33 cellular contexts compared by ENCODE assay signal in genomic region chr7:7152315-7152714, GRCh38.
"Had no signal": no experiment of that assay in that cellular context is flagged by ENCODE, and none has a peak within 500 bp of the region (broad histone marks: within the 10 kb centered on the region; RNA-seq: fewer than 3 reads in every experiment).

No MANE protein-coding gene starts in this region.

- ATAC-seq: activated CD8-positive, alpha-beta T cell treated with anti-CD3 and anti-CD28 coated beads for 36 hours; activated naive CD4-positive, alpha-beta T cell treated with anti-CD3 and anti-CD28 coated beads, Interleukin-2, amount 50 U/mL, for 72 hours; activated T-cell treated with anti-CD3 and anti-CD28 coated beads, Interleukin-2, amount 50 U/mL, for 4 hours; activated T-cell treated with anti-CD3 and anti-CD28 coated beads, Interleukin-2, amount 50 U/mL, for 72 hours; activated T-helper 17 cell treated with anti-CD3 and anti-CD28 coated beads, Interleukin-2, amount 50 U/mL, for 72 hours; body of pancreas had no signal

- H3K4me1 ChIP-seq: adrenal gland had no signal

- H3K36me3 ChIP-seq: adrenal gland, brain microvascular endothelial cell, cardiac muscle cell had no signal

- H3K4me3 ChIP-seq: adrenal gland, body of pancreas, cardiac muscle cell had no signal

- DNase-seq: activated B cell treated with CpG ODN at 0.5 μM for 24 hours; activated CD4-positive, alpha-beta memory T cell treated with anti-CD3 and anti-CD28 coated beads for 36 hours; activated CD4-positive, alpha-beta T cell treated with anti-CD3 and anti-CD28 coated beads for 4 hours; activated CD4-positive, alpha-beta T cell treated with anti-CD3 and anti-CD28 coated beads, Interleukin-2, amount 10 ng/mL, durations not matched to agents 24 days and 14 days; activated CD4-positive, alpha-beta T cell treated with anti-CD3 and anti-CD28 coated beads, Interleukin-2, amount 50 U/mL, for 1 hour; activated CD4-positive, alpha-beta T cell treated with anti-CD3 and anti-CD28 coated beads, Interleukin-2, amount 50 U/mL, for 4 hours; activated CD4-positive, CD25-positive, alpha-beta regulatory T cell treated with anti-CD3 and anti-CD28 coated beads, Interleukin-2, amount 50 U/mL, for 72 hours; activated CD8-positive, alpha-beta memory T cell treated with anti-CD3 and anti-CD28 coated beads, Interleukin-2, amount 50 U/mL, for 4 hours; activated CD8-positive, alpha-beta T cell treated with anti-CD3 and anti-CD28 coated beads for 36 hours; activated effector memory CD4-positive, alpha-beta T cell treated with anti-CD3 and anti-CD28 coated beads, Interleukin-2, amount 50 U/mL, for 16 hours; activated gamma-delta T cell treated with Interleukin-2 at 50 U/mL for 16 hours; activated naive CD4-positive, alpha-beta T cell; activated naive CD4-positive, alpha-beta T cell treated with anti-CD3 and anti-CD28 coated beads for 36 hours; activated naive CD4-positive, alpha-beta T cell treated with anti-CD3 and anti-CD28 coated beads, Interleukin-2, amount 50 U/mL, for 16 hours; activated naive CD8-positive, alpha-beta T cell treated with anti-CD3 and anti-CD28 coated beads for 36 hours; activated T-cell treated with anti-CD3 and anti-CD28 coated beads for 4 hours; activated T-cell treated with anti-CD3 and anti-CD28 coated beads, Interleukin-2, amount 50 U/mL, for 1 hour; activated T-cell treated with anti-CD3 and anti-CD28 coated beads, Interleukin-2, amount 50 U/mL, for 4 hours; activated T-cell treated with anti-CD3 and anti-CD28 coated beads, Interleukin-2, amount 50 U/mL, for 72 hours; adrenal gland; amniotic stem cell; aorta; body of pancreas; brain microvascular endothelial cell; caudate nucleus; cerebellar nuclear complex; T-helper 1 cell; T-helper 2 cell; T-helper 9 cell had no signal

- H3K27me3 ChIP-seq: adrenal gland, body of pancreas, brain microvascular endothelial cell, cardiac muscle cell had no signal

- H3K27ac ChIP-seq: adrenal gland, body of pancreas, brain microvascular endothelial cell, cardiac muscle cell, VCaP had no signal

- H3K9me3 ChIP-seq: adrenal gland, body of pancreas had no signal
